8 cellular contexts compared by ENCODE assay signal in the genomic region with DNA sequence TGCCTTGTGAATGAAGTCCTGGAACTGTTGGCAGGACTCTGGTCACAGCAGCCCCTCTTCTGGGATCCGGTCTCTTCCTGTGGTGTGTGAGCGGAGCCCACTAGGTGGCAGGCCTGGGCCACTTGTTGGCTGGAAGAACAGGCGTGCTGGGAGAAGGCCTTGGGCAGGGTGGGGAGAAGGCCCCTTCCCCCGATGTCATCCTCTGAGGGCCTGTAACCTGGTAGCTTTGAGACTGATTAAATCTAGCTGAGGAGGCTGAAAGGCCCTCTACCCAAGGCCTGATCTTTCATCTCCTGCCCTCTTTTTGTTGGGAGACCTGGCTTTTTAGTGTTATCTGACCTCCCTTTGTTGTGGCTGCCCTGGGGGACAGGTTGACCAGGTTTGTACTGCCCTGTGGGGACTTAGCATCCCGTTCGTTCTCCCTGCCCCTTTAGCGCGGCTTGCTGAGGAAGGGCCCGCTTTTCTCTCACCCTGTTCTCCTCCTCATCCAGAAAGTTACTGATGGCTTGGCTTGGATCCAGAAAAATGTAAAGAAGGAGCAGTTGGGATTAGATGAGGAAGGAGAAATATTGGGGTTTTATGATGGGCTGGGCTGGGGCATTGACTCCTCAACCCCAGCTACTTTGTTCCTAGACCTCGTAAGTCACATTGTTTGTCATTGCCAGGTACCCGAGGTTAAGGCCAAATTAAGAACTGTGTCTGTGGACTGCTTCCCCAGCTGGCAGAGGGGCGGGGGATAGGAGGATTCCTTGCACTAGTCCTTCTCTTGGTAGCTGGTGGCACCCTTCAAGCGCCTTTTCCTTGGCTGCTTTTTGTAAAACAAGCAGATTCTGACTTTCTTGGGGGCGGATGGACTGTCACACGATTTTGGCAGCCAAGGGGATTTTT. TPM values are rescaled to one million over a fixed set of nuclear protein-coding genes. Genes with fewer than 3 reads are reported as not detected.
DNase-seq lines count a peak whose midpoint lies in the region; ATAC-seq and TF ChIP-seq lines count a peak whose summit lies in the region.

No MANE protein-coding gene starts in this region.

- intact Hi-C loops in Right ventricle myocardium inferior (cut with DNase I), result loop anchor here (2.0 to 5.0 kb wide), 3 partner anchors 208 to 790 kb away; no protein-coding TSS in a partner anchor
- intact Hi-C loops in cardiac septum (cut with DNase I), result loop anchor here (1.0 to 5.0 kb wide), 5 partner anchors 230 to 795 kb away; no protein-coding TSS in a partner anchor
- intact Hi-C loops in OCI-LY7 (cut with micrococcal nuclease; ENCODE audit: unreplicated experiment), result loop anchor here (1.0 to 2.0 kb wide), 3 partner anchors 230 to 792 kb away; no protein-coding TSS in a partner anchor

- H3K27me3 ChIP-seq in HUES6 (ENCODE audit: control insufficient read depth, insufficient read depth, low read length) (no peaks in the 10 kb centered on the region), upper lobe of left lung (no peaks in the 10 kb centered on the region)

- no peak overlapping the region for H3K4me2 ChIP-seq in OCI-LY7 (ENCODE audit: low read length)

- no peak for TF ChIP-seq EP300 in upper lobe of left lung (IDR thresholded peaks at IDR 0.05)

- H3K9ac ChIP-seq in HUES6 (ENCODE audit: low read length), result peak overlapping the region; percentile 51

- H3K4me1 Mint-ChIP-seq in activated T-helper 17 cell treated with anti-CD3 and anti-CD28 coated beads, Interleukin-2, amount 50 U/mL, for 72 hours, result peaks cover 12% of the 10 kb centered on the region

- peak; percentile 85 for DNase-seq in Right ventricle myocardium inferior (ENCODE audit: missing footprints)
- DNase-seq in cardiac septum (ENCODE audit: low spot score), result no peak
- peak; percentile 66 for DNase-seq in OCI-LY7 (ENCODE audit: low spot score)
- DNase-seq in foreskin melanocyte, result peak; percentile 63
- peak in 51 of 56 donors; percentile 8 to 86 (median 56) for DNase-seq in nucleus accumbens (lab: John Stamatoyannopoulos, UW)
- DNase-seq in upper lobe of left lung, result peak in 1 of 2 donors; percentile 80

- H3K9me3 Mint-ChIP-seq in activated T-helper 17 cell treated with anti-CD3 and anti-CD28 coated beads, Interleukin-2, amount 50 U/mL, for 72 hours, result no peaks in the 10 kb centered on the region

- WGBS in upper lobe of left lung, 2 donors, result 56 to 59% methylated on average over 13 to 15 of the region's 15 CpGs

- no peaks in the 10 kb centered on the region for H3K27me3 Mint-ChIP-seq in activated T-helper 17 cell treated with anti-CD3 and anti-CD28 coated beads, Interleukin-2, amount 50 U/mL, for 72 hours

- no peak for TF ChIP-seq POLR2A in upper lobe of left lung (IDR thresholded peaks at IDR 0.05)

- H4K20me1 ChIP-seq in OCI-LY7 (ENCODE audit: insufficient read depth, low read length), result no peaks in the 10 kb centered on the region

- H3K27ac ChIP-seq in HUES6 (ENCODE audit: low read depth, low read length) (no peak overlapping the region), OCI-LY7 (ENCODE audit: low read depth, low read length, poor library complexity, severe bottlenecking) (no peak overlapping the region), upper lobe of left lung (peak overlapping the region; percentile 9 to 55 (median 46))

- H3K9me3 ChIP-seq in HUES6 (ENCODE audit: control insufficient read depth, insufficient read depth, low read depth, low read length) (no peaks in the 10 kb centered on the region), OCI-LY7 (ENCODE audit: low read length) (no peaks in the 10 kb centered on the region), upper lobe of left lung (no peaks in the 10 kb centered on the region)

- peaks cover 37% of the 10 kb centered on the region for H3K4me1 ChIP-seq in HUES6 (ENCODE audit: control insufficient read depth, insufficient read depth, low read length)
- H3K4me1 ChIP-seq in OCI-LY7 (ENCODE audit: insufficient read depth, low read length, poor library complexity, severe bottlenecking), result no peaks in the 10 kb centered on the region
- peaks cover 0 to 30% (median 18%) of the 10 kb centered on the region in 4 donors for H3K4me1 ChIP-seq in upper lobe of left lung

- no peak overlapping the region for H3K4me3 Mint-ChIP-seq in activated T-helper 17 cell treated with anti-CD3 and anti-CD28 coated beads, Interleukin-2, amount 50 U/mL, for 72 hours

- no peaks in the 10 kb centered on the region for H3K36me3 Mint-ChIP-seq in activated T-helper 17 cell treated with anti-CD3 and anti-CD28 coated beads, Interleukin-2, amount 50 U/mL, for 72 hours (ENCODE audit: low read depth)

- H3K79me2 ChIP-seq in OCI-LY7 (ENCODE audit: insufficient read depth, low read depth, low read length), result no peaks in the 10 kb centered on the region

- no peaks in the 10 kb centered on the region for H3K9me2 ChIP-seq in OCI-LY7 (ENCODE audit: insufficient read depth, low read length)

- POLR2A ChIA-PET in OCI-LY7 (lab: Charles Lee), result interaction anchor here (1.0 kb wide), 1 partner anchor 37 kb away, joined by 3 read pairs; no protein-coding TSS in a partner anchor

- no TSS peak for BruUV-seq in OCI-LY7 (replicated peaks; lab: Mats Ljungman, UMichigan)

- CTCF ChIA-PET in OCI-LY7 (lab: Charles Lee; ENCODE audit: unreplicated experiment), result interaction anchor here (0.5 kb wide), 1 partner anchor 49 kb away, joined by 3 read pairs; the partner anchor contains the start of gene CHCHD6

- H3K36me3 ChIP-seq in HUES6 (ENCODE audit: control insufficient read depth, insufficient read depth, low read length) (no peaks in the 10 kb centered on the region), OCI-LY7 (ENCODE audit: insufficient read depth, low read length) (no peaks in the 10 kb centered on the region), upper lobe of left lung (no peaks in the 10 kb centered on the region)

- H3K4me3 ChIP-seq in HUES6 (ENCODE audit: low read depth, low read length), result no peak overlapping the region
- H3K4me3 ChIP-seq in OCI-LY7 (ENCODE audit: low read depth, low read length, poor library complexity, severe bottlenecking), result no peak overlapping the region
- H3K4me3 ChIP-seq in upper lobe of left lung, result no peak overlapping the region

- H3K27ac Mint-ChIP-seq in activated T-helper 17 cell treated with anti-CD3 and anti-CD28 coated beads, Interleukin-2, amount 50 U/mL, for 72 hours, result no peak overlapping the region

- TF ChIP-seq CTCF in OCI-LY7 (conservative IDR thresholded peaks at IDR 0.05; ENCODE audit: low read length) (peak; percentile 86), upper lobe of left lung (IDR thresholded peaks at IDR 0.05) (peak; percentile 75 to 91 (median 81))

- H2AFZ ChIP-seq in OCI-LY7 (ENCODE audit: low read length), result no peak overlapping the region

- ATAC-seq in Right ventricle myocardium inferior (peak; percentile 93), upper lobe of left lung (ENCODE audit: low FRiP score in 2 of 2) (peak; percentile 87 to 91)
- peak; percentile 78 for ATAC-seq in activated T-helper 17 cell treated with anti-CD3 and anti-CD28 coated beads, Interleukin-2, amount 50 U/mL, for 72 hours (replicated peaks)

RNA-seq across cellular contexts. Expression of gene CHCHD6, which starts 48.5 kb away (rescaled TPM):
- total RNA-seq in Right ventricle myocardium inferior, result 11.7 TPM
- total RNA-seq in cardiac septum, result 12.1 TPM
- 19.8 and 21.2 TPM in 2 replicates for total RNA-seq in OCI-LY7 (2014; rRNA removed; shearing (Covaris generic))
- total RNA-seq in OCI-LY7 (2022), result 14.7 and 18.1 TPM in 2 replicates
- total RNA-seq in activated T-helper 17 cell treated with anti-CD3 and anti-CD28 coated beads, Interleukin-2, amount 50 U/mL, for 72 hours, result 1 to 10 TPM; 8.7 to 9.9 TPM
- 10 to 100 TPM; 16.6 to 35.6 (median 21.8) TPM for total RNA-seq in upper lobe of left lung

Comparison
In these comparisons a context has a peak if more than half of its experiments do, and no peak if none do; other contexts are left out.
1. H3K27ac ChIP-seq: peak in upper lobe of left lung (4 of 4); none in HUES6 (single experiment) and OCI-LY7 (single experiment).
2. Peak in every context shown above with its lines, with median percentiles within 50 percentile points of each other: ATAC-seq.